Comparison of ENCODE assay signal across 1 cellular context in the genomic region with DNA sequence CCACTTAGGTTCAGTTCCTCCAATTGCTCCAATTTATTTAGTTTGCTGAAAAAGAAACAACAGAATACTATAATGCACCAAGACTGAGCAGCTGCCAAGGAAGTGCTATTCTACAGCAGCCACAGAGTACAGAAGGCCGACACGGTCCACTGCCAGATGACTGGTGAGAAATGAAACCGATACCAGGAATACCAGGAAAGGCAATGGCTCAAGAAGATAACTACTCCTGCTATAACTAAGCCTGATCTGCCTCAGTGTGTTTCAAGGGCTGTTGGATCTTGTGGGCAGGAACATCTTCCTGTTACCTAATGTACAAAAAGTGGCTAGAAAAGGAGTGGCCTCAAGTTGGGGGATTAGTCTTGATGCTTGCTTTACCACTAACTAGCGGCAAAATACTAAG.
A peak's percentile ranks its signal among the peaks of the same experiment; 100 is the strongest.
TF ChIP-seq lines count a peak whose summit lies in the region.

No MANE protein-coding gene starts in this region.

TF ChIP-seq in GM12878, 131 proteins besides CTCF, POLR2A, EP300 and RAD21:
- TF ChIP-seq IKZF2 (IDR thresholded peaks at IDR 0.05) (peak in 1 of 2 experiments; percentile 13; a peak in 1 of 4 replicates), NR2C1 (IDR thresholded peaks at IDR 0.05) (no peak), BRCA1 (IDR thresholded peaks at IDR 0.05; ENCODE audit: low read depth, low read length) (no peak), EED (IDR thresholded peaks at IDR 0.05; ENCODE audit: low read depth) (peak; percentile 75)
- TF ChIP-seq, protein P1, sequence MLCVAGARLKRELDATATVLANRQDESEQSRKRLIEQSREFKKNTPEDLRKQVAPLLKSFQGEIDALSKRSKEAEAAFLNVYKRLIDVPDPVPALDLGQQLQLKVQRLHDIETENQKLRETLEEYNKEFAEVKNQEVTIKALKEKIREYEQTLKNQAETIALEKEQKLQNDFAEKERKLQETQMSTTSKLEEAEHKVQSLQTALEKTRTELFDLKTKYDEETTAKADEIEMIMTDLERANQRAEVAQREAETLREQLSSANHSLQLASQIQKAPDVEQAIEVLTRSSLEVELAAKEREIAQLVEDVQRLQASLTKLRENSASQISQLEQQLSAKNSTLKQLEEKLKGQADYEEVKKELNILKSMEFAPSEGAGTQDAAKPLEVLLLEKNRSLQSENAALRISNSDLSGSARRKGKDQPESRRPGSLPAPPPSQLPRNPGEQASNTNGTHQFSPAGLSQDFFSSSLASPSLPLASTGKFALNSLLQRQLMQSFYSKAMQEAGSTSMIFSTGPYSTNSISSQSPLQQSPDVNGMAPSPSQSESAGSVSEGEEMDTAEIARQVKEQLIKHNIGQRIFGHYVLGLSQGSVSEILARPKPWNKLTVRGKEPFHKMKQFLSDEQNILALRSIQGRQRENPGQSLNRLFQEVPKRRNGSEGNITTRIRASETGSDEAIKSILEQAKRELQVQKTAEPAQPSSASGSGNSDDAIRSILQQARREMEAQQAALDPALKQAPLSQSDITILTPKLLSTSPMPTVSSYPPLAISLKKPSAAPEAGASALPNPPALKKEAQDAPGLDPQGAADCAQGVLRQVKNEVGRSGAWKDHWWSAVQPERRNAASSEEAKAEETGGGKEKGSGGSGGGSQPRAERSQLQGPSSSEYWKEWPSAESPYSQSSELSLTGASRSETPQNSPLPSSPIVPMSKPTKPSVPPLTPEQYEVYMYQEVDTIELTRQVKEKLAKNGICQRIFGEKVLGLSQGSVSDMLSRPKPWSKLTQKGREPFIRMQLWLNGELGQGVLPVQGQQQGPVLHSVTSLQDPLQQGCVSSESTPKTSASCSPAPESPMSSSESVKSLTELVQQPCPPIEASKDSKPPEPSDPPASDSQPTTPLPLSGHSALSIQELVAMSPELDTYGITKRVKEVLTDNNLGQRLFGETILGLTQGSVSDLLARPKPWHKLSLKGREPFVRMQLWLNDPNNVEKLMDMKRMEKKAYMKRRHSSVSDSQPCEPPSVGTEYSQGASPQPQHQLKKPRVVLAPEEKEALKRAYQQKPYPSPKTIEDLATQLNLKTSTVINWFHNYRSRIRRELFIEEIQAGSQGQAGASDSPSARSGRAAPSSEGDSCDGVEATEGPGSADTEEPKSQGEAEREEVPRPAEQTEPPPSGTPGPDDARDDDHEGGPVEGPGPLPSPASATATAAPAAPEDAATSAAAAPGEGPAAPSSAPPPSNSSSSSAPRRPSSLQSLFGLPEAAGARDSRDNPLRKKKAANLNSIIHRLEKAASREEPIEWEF (IDR thresholded peaks at IDR 0.05; ENCODE audit: insufficient replicate concordance, low read depth, low read length): no peak
